In genomic region chr9:70574222-70574837, GRCh38 we compare ENCODE assay signal across 11 cellular contexts.
A peak's percentile ranks its signal among the peaks of the same experiment; 100 is the strongest.
DNase-seq lines count a peak whose midpoint lies in the region; ATAC-seq and TF ChIP-seq lines count a peak whose summit lies in the region.
"Had no signal": no experiment of that assay in that cellular context is flagged by ENCODE, and none has a peak within 500 bp of the region (broad histone marks: within the 10 kb centered on the region; RNA-seq: fewer than 3 reads in every experiment).

No MANE protein-coding gene starts in this region.

- no peak for DNase-seq in stimulated activated naive CD8-positive, alpha-beta T cell treated with anti-CD3 and anti-CD28 coated beads, Interleukin-15, amount 100 ng/mL, for 72 hours
- DNase-seq in fibroblast of mammary gland (ENCODE audit: low read depth) (peak; percentile 94), aorta (peak in 1 of 2 donors; percentile 63), Kasumi-1 (lab: John Stamatoyannopoulos, UW) (no peak)
- DNase-seq: OCI-M1 had no signal

- H3K4me1 Mint-ChIP-seq in stimulated activated naive CD8-positive, alpha-beta T cell treated with anti-CD3 and anti-CD28 coated beads, Interleukin-15, Interleukin-2, amounts not matched to agents 100 ng/mL and 50 ng/mL, for 24 hours (ENCODE audit: low read depth) = peaks cover 12% of the 10 kb centered on the region
- peaks cover 12% of the 10 kb centered on the region for H3K4me1 Mint-ChIP-seq in stimulated activated naive CD8-positive, alpha-beta T cell treated with anti-CD3 and anti-CD28 coated beads, Interleukin-15, amount 100 ng/mL, for 72 hours

- peak overlapping the region; percentile 7 for H3K27ac Mint-ChIP-seq in stimulated activated naive CD8-positive, alpha-beta T cell treated with anti-CD3 and anti-CD28 coated beads, Interleukin-15, Interleukin-2, amounts not matched to agents 100 ng/mL and 50 ng/mL, for 24 hours
- no peak overlapping the region for H3K27ac Mint-ChIP-seq in stimulated activated naive CD8-positive, alpha-beta T cell treated with anti-CD3 and anti-CD28 coated beads, Interleukin-15, amount 100 ng/mL, for 72 hours
- H3K27ac Mint-ChIP-seq: activated naive CD4-positive, alpha-beta T cell treated with anti-CD3 and anti-CD28 coated beads, Interleukin-2, amount 50 U/mL, for 24 hours had no signal

- H3K9me3 Mint-ChIP-seq in stimulated activated naive CD8-positive, alpha-beta T cell treated with anti-CD3 and anti-CD28 coated beads, Interleukin-15, Interleukin-2, amounts not matched to agents 100 ng/mL and 50 ng/mL, for 24 hours = no peaks in the 10 kb centered on the region
- no peaks in the 10 kb centered on the region for H3K9me3 Mint-ChIP-seq in stimulated activated naive CD8-positive, alpha-beta T cell treated with anti-CD3 and anti-CD28 coated beads, Interleukin-15, amount 100 ng/mL, for 72 hours
- H3K9me3 Mint-ChIP-seq: activated naive CD4-positive, alpha-beta T cell treated with anti-CD3 and anti-CD28 coated beads, Interleukin-2, amount 50 U/mL, for 24 hours had no signal

- no peaks in the 10 kb centered on the region for H3K27me3 ChIP-seq in mucosa of rectum (ENCODE audit: control insufficient read depth in 2 of 2, insufficient read depth in 2 of 2, low read length in 2 of 2)
- no peaks in the 10 kb centered on the region for H3K27me3 ChIP-seq in aorta (ENCODE audit: control insufficient read depth in 1 of 2, insufficient read depth in 2 of 2, low read length in 1 of 2)

- WGBS in aorta, 2 donors = 5 to 9% methylated on average over 2 of the region's 2 CpGs

- H3K9ac ChIP-seq in mucosa of rectum (ENCODE audit: low read depth in 1 of 2, low read length in 2 of 2) = no peak overlapping the region

- H3K4me1 ChIP-seq in mucosa of rectum (ENCODE audit: control insufficient read depth in 2 of 2, insufficient read depth in 2 of 2, low read length in 2 of 2) (no peaks in the 10 kb centered on the region), aorta (ENCODE audit: control insufficient read depth in 1 of 2, insufficient read depth in 2 of 2, low read length in 2 of 2) (peaks cover 1 to 5% of the 10 kb centered on the region in 2 donors)

- H3K9me3 ChIP-seq in mucosa of rectum (ENCODE audit: control insufficient read depth in 2 of 2, low read length in 2 of 2) (no peaks in the 10 kb centered on the region), aorta (ENCODE audit: control insufficient read depth, low read length) (no peaks in the 10 kb centered on the region)

- H3K27ac ChIP-seq in mucosa of rectum (ENCODE audit: low read depth in 2 of 2, low read length in 2 of 2) = peak overlapping the region; percentile 26
- peak overlapping the region in 1 of 2 donors; percentile 86 for H3K27ac ChIP-seq in aorta (ENCODE audit: low read depth in 1 of 2, low read length in 2 of 2)

- no peak for TF ChIP-seq CTCF in fibroblast of mammary gland (conservative IDR thresholded peaks at IDR 0.05; ENCODE audit: control insufficient read depth, insufficient read depth, low read depth, low read length)

- no peak overlapping the region for H3K4me3 Mint-ChIP-seq in stimulated activated naive CD8-positive, alpha-beta T cell treated with anti-CD3 and anti-CD28 coated beads, Interleukin-15, Interleukin-2, amounts not matched to agents 100 ng/mL and 50 ng/mL, for 24 hours
- no peak overlapping the region for H3K4me3 Mint-ChIP-seq in stimulated activated naive CD8-positive, alpha-beta T cell treated with anti-CD3 and anti-CD28 coated beads, Interleukin-15, amount 100 ng/mL, for 72 hours
- H3K4me3 Mint-ChIP-seq: activated naive CD4-positive, alpha-beta T cell treated with anti-CD3 and anti-CD28 coated beads, Interleukin-2, amount 50 U/mL, for 24 hours had no signal

- ATAC-seq in stimulated activated naive CD8-positive, alpha-beta T cell treated with anti-CD3 and anti-CD28 coated beads, Interleukin-15, amount 100 ng/mL, for 72 hours = no peak
- ATAC-seq in aorta (ENCODE audit: low FRiP score) (peak; percentile 89), HG03095 (IDR thresholded peaks at IDR 0.05; ENCODE audit: unreplicated experiment) (no peak), HG03442 (IDR thresholded peaks at IDR 0.05; ENCODE audit: unreplicated experiment) (no peak)
- ATAC-seq: activated CD4-positive, CD25-positive, alpha-beta regulatory T cell treated with anti-CD3 and anti-CD28 coated beads, Interleukin-2, amount 50 U/mL, for 24 hours had no signal

- H3K36me3 ChIP-seq in mucosa of rectum (ENCODE audit: control insufficient read depth in 2 of 2, insufficient read depth in 2 of 2, low read length in 2 of 2) = no peaks in the 10 kb centered on the region
- H3K36me3 ChIP-seq in aorta (ENCODE audit: control insufficient read depth in 1 of 2, insufficient read depth in 2 of 2, low read length in 1 of 2) = no peaks in the 10 kb centered on the region

- intact Hi-C loops in aorta (cut with DNase I) = loop anchor here in 1 of 2 donors (5.0 kb wide), 1 partner anchor 37 kb away; no protein-coding TSS in a partner anchor

- H3K4me3 ChIP-seq in fibroblast of mammary gland (ENCODE audit: control insufficient read depth, low read depth, low read length) (no peak overlapping the region), mucosa of rectum (ENCODE audit: low read length in 2 of 2) (no peak overlapping the region), aorta (ENCODE audit: low read length in 2 of 2) (no peak overlapping the region)

- H3K36me3 Mint-ChIP-seq in stimulated activated naive CD8-positive, alpha-beta T cell treated with anti-CD3 and anti-CD28 coated beads, Interleukin-15, Interleukin-2, amounts not matched to agents 100 ng/mL and 50 ng/mL, for 24 hours (ENCODE audit: low read depth) = no peaks in the 10 kb centered on the region
- H3K36me3 Mint-ChIP-seq: activated naive CD4-positive, alpha-beta T cell treated with anti-CD3 and anti-CD28 coated beads, Interleukin-2, amount 50 U/mL, for 24 hours had no signal

- no peaks in the 10 kb centered on the region for H3K27me3 Mint-ChIP-seq in stimulated activated naive CD8-positive, alpha-beta T cell treated with anti-CD3 and anti-CD28 coated beads, Interleukin-15, Interleukin-2, amounts not matched to agents 100 ng/mL and 50 ng/mL, for 24 hours
- no peaks in the 10 kb centered on the region for H3K27me3 Mint-ChIP-seq in stimulated activated naive CD8-positive, alpha-beta T cell treated with anti-CD3 and anti-CD28 coated beads, Interleukin-15, amount 100 ng/mL, for 72 hours
- H3K27me3 Mint-ChIP-seq: activated naive CD4-positive, alpha-beta T cell treated with anti-CD3 and anti-CD28 coated beads, Interleukin-2, amount 50 U/mL, for 24 hours had no signal
